Comparison of ENCODE assay signal across 34 cellular contexts in the genomic region with DNA sequence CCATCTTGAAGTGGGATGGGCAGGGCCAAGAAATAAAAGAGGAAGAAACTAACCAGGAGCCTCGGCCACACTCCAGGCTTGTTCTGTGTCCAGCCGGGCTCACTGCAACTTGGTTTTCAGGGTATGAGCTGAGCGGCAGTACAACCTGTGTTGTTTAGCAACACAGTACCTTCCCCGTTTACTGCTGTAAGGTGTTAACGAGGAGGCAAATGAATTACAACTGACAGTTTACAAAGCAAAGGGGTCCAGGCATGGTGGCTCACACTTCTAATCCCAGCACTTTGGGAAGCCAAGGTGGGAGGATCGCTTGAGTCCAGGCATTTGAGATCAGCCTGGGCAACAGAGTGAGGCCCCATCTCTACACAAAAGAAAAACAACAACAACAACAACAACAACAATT.
"Had no signal": no experiment of that assay in that cellular context is flagged by ENCODE, and none has a peak within 500 bp of the region (broad histone marks: within the 10 kb centered on the region; RNA-seq: fewer than 3 reads in every experiment).

No MANE protein-coding gene starts in this region.

- FAIRE-seq: bronchial epithelial cell, TTC549 had no signal

- H3K4me1 ChIP-seq: adrenal gland, ascending aorta had no signal

- ATAC-seq: activated CD8-positive, alpha-beta T cell treated with anti-CD3 and anti-CD28 coated beads for 36 hours; activated naive CD4-positive, alpha-beta T cell treated with anti-CD3 and anti-CD28 coated beads, Interleukin-2, amount 50 U/mL, for 72 hours; activated T-cell treated with anti-CD3 and anti-CD28 coated beads, Interleukin-2, amount 50 U/mL, for 4 hours; activated T-cell treated with anti-CD3 and anti-CD28 coated beads, Interleukin-2, amount 50 U/mL, for 72 hours; activated T-helper 17 cell treated with anti-CD3 and anti-CD28 coated beads, Interleukin-2, amount 50 U/mL, for 72 hours had no signal

- H3K27me3 ChIP-seq: adrenal gland, ascending aorta, cardiac muscle cell had no signal

- H3K27ac ChIP-seq: adrenal gland, ascending aorta, cardiac muscle cell, VCaP had no signal

- H3K36me3 ChIP-seq: adrenal gland, ascending aorta, cardiac muscle cell had no signal

- DNase-seq: activated B cell treated with CpG ODN at 0.5 μM for 24 hours; activated CD4-positive, alpha-beta memory T cell treated with anti-CD3 and anti-CD28 coated beads for 36 hours; activated CD4-positive, alpha-beta T cell treated with anti-CD3 and anti-CD28 coated beads for 4 hours; activated CD4-positive, alpha-beta T cell treated with anti-CD3 and anti-CD28 coated beads, Interleukin-2, amount 10 ng/mL, durations not matched to agents 24 days and 14 days; activated CD4-positive, alpha-beta T cell treated with anti-CD3 and anti-CD28 coated beads, Interleukin-2, amount 50 U/mL, for 1 hour; activated CD4-positive, alpha-beta T cell treated with anti-CD3 and anti-CD28 coated beads, Interleukin-2, amount 50 U/mL, for 4 hours; activated CD4-positive, CD25-positive, alpha-beta regulatory T cell treated with anti-CD3 and anti-CD28 coated beads, Interleukin-2, amount 50 U/mL, for 72 hours; activated CD8-positive, alpha-beta memory T cell treated with anti-CD3 and anti-CD28 coated beads, Interleukin-2, amount 50 U/mL, for 4 hours; activated CD8-positive, alpha-beta T cell treated with anti-CD3 and anti-CD28 coated beads for 36 hours; activated effector memory CD4-positive, alpha-beta T cell treated with anti-CD3 and anti-CD28 coated beads, Interleukin-2, amount 50 U/mL, for 16 hours; activated gamma-delta T cell treated with Interleukin-2 at 50 U/mL for 16 hours; activated naive CD4-positive, alpha-beta T cell; activated naive CD4-positive, alpha-beta T cell treated with anti-CD3 and anti-CD28 coated beads for 36 hours; activated naive CD4-positive, alpha-beta T cell treated with anti-CD3 and anti-CD28 coated beads, Interleukin-2, amount 50 U/mL, for 16 hours; activated naive CD8-positive, alpha-beta T cell treated with anti-CD3 and anti-CD28 coated beads for 36 hours; activated T-cell treated with anti-CD3 and anti-CD28 coated beads for 4 hours; activated T-cell treated with anti-CD3 and anti-CD28 coated beads, Interleukin-2, amount 50 U/mL, for 1 hour; activated T-cell treated with anti-CD3 and anti-CD28 coated beads, Interleukin-2, amount 50 U/mL, for 4 hours; activated T-cell treated with anti-CD3 and anti-CD28 coated beads, Interleukin-2, amount 50 U/mL, for 72 hours; adrenal gland; amygdala; anterior cingulate cortex; caudate nucleus; cerebellar nuclear complex; T-helper 1 cell; T-helper 2 cell; T-helper 9 cell had no signal

- H3K4me3 ChIP-seq: adrenal gland, ascending aorta, cardiac muscle cell had no signal
